Comparison of ENCODE assay signal across 33 cellular contexts in genomic region chr10:15116225-15116624, GRCh38. TPM values are rescaled to one million over a fixed set of nuclear protein-coding genes. Genes with fewer than 3 reads are reported as not detected.
"Had no signal": no experiment of that assay in that cellular context is flagged by ENCODE, and none has a peak within 500 bp of the region (broad histone marks: within the 10 kb centered on the region; RNA-seq: fewer than 3 reads in every experiment).

No MANE protein-coding gene starts in this region.

- H3K36me3 ChIP-seq: breast epithelium had no signal

- H3K27me3 ChIP-seq: adrenal gland, ascending aorta, body of pancreas, brain microvascular endothelial cell, breast epithelium, cardiac muscle cell had no signal

- H3K9me3 ChIP-seq: adrenal gland, ascending aorta, body of pancreas, breast epithelium had no signal

- H3K4me3 ChIP-seq: adrenal gland, ascending aorta, body of pancreas, breast epithelium, cardiac muscle cell had no signal

- DNase-seq: activated effector memory CD4-positive, alpha-beta T cell treated with anti-CD3 and anti-CD28 coated beads, Interleukin-2, amount 50 U/mL, for 16 hours; activated effector memory CD4-positive, alpha-beta T cell treated with Interleukin-2 at 50 U/mL for 16 hours; activated gamma-delta T cell; activated gamma-delta T cell treated with Interleukin-2 at 50 U/mL for 16 hours; activated naive CD4-positive, alpha-beta T cell; activated naive CD4-positive, alpha-beta T cell treated with anti-CD3 and anti-CD28 coated beads for 36 hours; activated naive CD4-positive, alpha-beta T cell treated with anti-CD3 and anti-CD28 coated beads, Interleukin-2, amount 10 ng/mL, durations not matched to agents 7 days and 5 days; activated naive CD4-positive, alpha-beta T cell treated with anti-CD3 and anti-CD28 coated beads, Interleukin-2, amount 50 U/mL, for 16 hours; activated naive CD4-positive, alpha-beta T cell treated with Interleukin-2 at 50 U/mL for 16 hours; activated naive CD8-positive, alpha-beta T cell treated with anti-CD3 and anti-CD28 coated beads for 36 hours; activated naive CD8-positive, alpha-beta T cell treated with anti-CD3 and anti-CD28 coated beads, Interleukin-2, amount 10 ng/mL, durations not matched to agents 7 days and 5 days; activated naive CD8-positive, alpha-beta T cell treated with anti-CD3 and anti-CD28 coated beads, Interleukin-2, amount 50 U/mL, for 24 hours; activated T-cell treated with anti-CD3 and anti-CD28 coated beads, Interleukin-2, amount 50 U/mL, for 4 hours; activated T-cell treated with anti-CD3 and anti-CD28 coated beads, Interleukin-2, amount 50 U/mL, for 48 hours; activated T-cell treated with anti-CD3 and anti-CD28 coated beads, Interleukin-2, amount 50 U/mL, for 72 hours; adrenal gland; amniotic stem cell; amygdala; anterior cingulate cortex; aorta; body of pancreas; brain microvascular endothelial cell; caudate nucleus; central memory CD4-positive, alpha-beta T cell; cerebellar nuclear complex had no signal

- FAIRE-seq: astrocyte, bronchial epithelial cell had no signal

- H3K27ac ChIP-seq: adrenal gland, ascending aorta, body of pancreas, brain microvascular endothelial cell, breast epithelium, cardiac muscle cell had no signal

- H3K4me1 ChIP-seq: adrenal gland, ascending aorta, body of pancreas, breast epithelium had no signal

- ATAC-seq: activated naive CD4-positive, alpha-beta T cell treated with anti-CD3 and anti-CD28 coated beads, Interleukin-2, amount 50 U/mL, for 72 hours; activated naive CD8-positive, alpha-beta T cell treated with anti-CD3 and anti-CD28 coated beads, Interleukin-2, amount 50 U/mL, for 24 hours; activated T-cell treated with anti-CD3 and anti-CD28 coated beads, Interleukin-2, amount 50 U/mL, for 4 hours; activated T-cell treated with anti-CD3 and anti-CD28 coated beads, Interleukin-2, amount 50 U/mL, for 72 hours; activated T-helper 17 cell treated with anti-CD3 and anti-CD28 coated beads, Interleukin-2, amount 50 U/mL, for 72 hours; body of pancreas had no signal

RNA-seq across cellular contexts. Expression of gene RPP38, which starts 19.1 kb away (rescaled TPM):
- total RNA-seq: ascending aorta had no signal

RNA-seq across cellular contexts. Expression of gene ACBD7, which starts 27.6 kb away (rescaled TPM):
- total RNA-seq: aorta, ascending aorta, body of pancreas, cardiac septum had no signal
- polyA plus RNA-seq: aorta had no signal
